Comparison of ENCODE assay signal across 1 cellular context in genomic region chr14:58805057-58805456, GRCh38.
TF ChIP-seq lines count a peak whose summit lies in the region.

No MANE protein-coding gene starts in this region.

TF ChIP-seq in HEK293, 187 proteins besides CTCF, POLR2A, EP300 and RAD21 (continued from another document and continues in another):
- TF ChIP-seq GLIS1 (tag by site-specific recombination; IDR thresholded peaks at IDR 0.05) (no peak), ZNF654 (tag by site-specific recombination; IDR thresholded peaks at IDR 0.05; ENCODE audit: low read depth) (no peak), ZBTB44 (tag by site-specific recombination; IDR thresholded peaks at IDR 0.05) (peak; percentile 98), ZNF585B (tag by site-specific recombination; IDR thresholded peaks at IDR 0.05) (no peak), ZNF639 (tag by site-specific recombination; IDR thresholded peaks at IDR 0.05) (no peak), ZNF398 (tag by site-specific recombination; IDR thresholded peaks at IDR 0.05) (no peak), ZNF302 (tag by site-specific recombination; IDR thresholded peaks at IDR 0.05; ENCODE audit: low read depth) (no peak), KLF9 (tag by site-specific recombination; IDR thresholded peaks at IDR 0.05; ENCODE audit: low read depth) (no peak), ZNF274 (IDR thresholded peaks at IDR 0.05; ENCODE audit: low read length) (no peak), ZNF274 (tag by site-specific recombination; IDR thresholded peaks at IDR 0.05; ENCODE audit: borderline replicate concordance) (no peak), ZNF433 (tag by site-specific recombination; IDR thresholded peaks at IDR 0.05; ENCODE audit: low read depth) (no peak), ZBTB11 (tag by site-specific recombination; conservative IDR thresholded peaks at IDR 0.05; ENCODE audit: low read depth) (no peak), ZNF530 (tag by site-specific recombination; IDR thresholded peaks at IDR 0.05; ENCODE audit: low read depth) (no peak), HOXC10 (CRISPR knock-in tag; IDR thresholded peaks at IDR 0.05) (no peak), ZNF10 (tag by site-specific recombination; IDR thresholded peaks at IDR 0.05) (peak; percentile 47; the same call in 1 of the 2 replicates), ZNF521 (tag by site-specific recombination; IDR thresholded peaks at IDR 0.05) (no peak), REPIN1 (tag by site-specific recombination; IDR thresholded peaks at IDR 0.05; ENCODE audit: low read depth) (no peak), ZNF19 (tag by site-specific recombination; IDR thresholded peaks at IDR 0.05; ENCODE audit: low read depth) (no peak), ZBTB10 (tag by site-specific recombination; IDR thresholded peaks at IDR 0.05) (no peak), SCRT1 (tag by site-specific recombination; IDR thresholded peaks at IDR 0.05; ENCODE audit: borderline replicate concordance) (no peak), SALL2 (tag by site-specific recombination; IDR thresholded peaks at IDR 0.05; ENCODE audit: borderline replicate concordance) (no peak), ZNF157 (tag by site-specific recombination; IDR thresholded peaks at IDR 0.05) (no peak), YY2 (tag by site-specific recombination; IDR thresholded peaks at IDR 0.05) (no peak), KLF7 (tag by site-specific recombination; IDR thresholded peaks at IDR 0.05; ENCODE audit: borderline replicate concordance) (no peak), ZNF513 (tag by site-specific recombination; IDR thresholded peaks at IDR 0.05) (peak; percentile 75), ZFHX2 (tag by site-specific recombination; conservative IDR thresholded peaks at IDR 0.05) (no peak), ZBTB48 (tag by site-specific recombination; IDR thresholded peaks at IDR 0.05) (peak; percentile 29; the same call in 1 of the 2 replicates), ZNF155 (tag by site-specific recombination; IDR thresholded peaks at IDR 0.05) (no peak), ZNF362 (tag by site-specific recombination; IDR thresholded peaks at IDR 0.05) (no peak), ZNF670 (tag by site-specific recombination; IDR thresholded peaks at IDR 0.05; ENCODE audit: low read depth) (no peak), ZNF248 (tag by site-specific recombination; IDR thresholded peaks at IDR 0.05) (no peak), ZNF488 (tag by site-specific recombination; IDR thresholded peaks at IDR 0.05) (no peak), ZNF558 (tag by site-specific recombination; IDR thresholded peaks at IDR 0.05) (0 out of 2 replicates have a peak, but pooled peaks have one; percentile 17), ZFP69B (tag by site-specific recombination; IDR thresholded peaks at IDR 0.05) (no peak), ZNF311 (tag by site-specific recombination; IDR thresholded peaks at IDR 0.05; ENCODE audit: borderline replicate concordance) (no peak), PRDM6 (tag by site-specific recombination; IDR thresholded peaks at IDR 0.05) (peak; percentile 62), ZXDB (tag by site-specific recombination; IDR thresholded peaks at IDR 0.05) (peak; percentile 41; the same call in 1 of the 2 replicates), ZBTB21 (tag by site-specific recombination; IDR thresholded peaks at IDR 0.05) (peak; percentile 80), ZSCAN23 (tag by site-specific recombination; IDR thresholded peaks at IDR 0.05) (no peak), ZNF121 (tag by site-specific recombination; IDR thresholded peaks at IDR 0.05) (no peak), ZNF2 (tag by site-specific recombination; IDR thresholded peaks at IDR 0.05) (0 out of 2 replicates have a peak, but pooled peaks have one; percentile 16), ZNF426 (tag by site-specific recombination; IDR thresholded peaks at IDR 0.05) (no peak), RBAK (tag by site-specific recombination; IDR thresholded peaks at IDR 0.05) (no peak), ZNF76 (tag by site-specific recombination; IDR thresholded peaks at IDR 0.05; ENCODE audit: borderline replicate concordance, low read depth) (no peak), ZNF133 (tag by site-specific recombination; IDR thresholded peaks at IDR 0.05) (no peak), EGR2 (tag by site-specific recombination; IDR thresholded peaks at IDR 0.05; ENCODE audit: low read depth) (no peak), ZNF138 (tag by site-specific recombination; IDR thresholded peaks at IDR 0.05; ENCODE audit: borderline replicate concordance) (no peak), IKZF3 (tag by site-specific recombination; IDR thresholded peaks at IDR 0.05) (no peak), ZNF391 (tag by site-specific recombination; IDR thresholded peaks at IDR 0.05; ENCODE audit: borderline replicate concordance, low read depth) (no peak), ZNF645 (tag by site-specific recombination; IDR thresholded peaks at IDR 0.05) (no peak), BCL11A (tag by site-specific recombination; IDR thresholded peaks at IDR 0.05; ENCODE audit: low read depth) (no peak), ZNF223 (tag by site-specific recombination; IDR thresholded peaks at IDR 0.05) (no peak)
